Comparison of ENCODE assay signal across 24 cellular contexts in the genomic region with DNA sequence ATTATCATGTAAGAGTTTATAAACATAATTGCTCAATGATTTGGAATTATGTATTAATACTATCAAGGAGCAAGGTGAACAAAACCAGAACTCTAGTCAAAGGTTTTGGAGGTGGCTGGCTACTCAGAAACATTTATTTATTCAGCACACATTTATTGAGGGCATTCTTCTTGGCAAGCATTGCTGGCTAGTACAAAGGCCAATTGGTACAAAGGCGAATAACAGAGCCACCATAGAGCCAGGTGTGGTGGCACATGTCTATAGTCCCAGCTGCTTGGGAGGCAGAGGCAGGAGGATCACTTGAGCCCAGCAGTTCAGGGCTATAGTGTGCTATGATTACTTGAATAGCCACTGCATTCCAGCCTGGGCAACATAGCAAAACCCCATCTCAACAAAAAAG.
"Had no signal": no experiment of that assay in that cellular context is flagged by ENCODE, and none has a peak within 500 bp of the region (broad histone marks: within the 10 kb centered on the region; RNA-seq: fewer than 3 reads in every experiment).

No MANE protein-coding gene starts in this region.

- H2AFZ ChIP-seq: neural progenitor cell, parathyroid adenoma had no signal

- ATAC-seq: effector memory CD8-positive, alpha-beta T cell; left cardiac atrium; left ventricle myocardium superior; natural killer cell treated with Interleukin-12 subunit alpha and Interleukin-12 subunit beta and Interleukin-15 and Interleukin-18, amount 100 ng/mL, for 72 hours; sciatic nerve; stimulated activated effector memory CD8-positive, alpha-beta T cell treated with anti-CD3 and anti-CD28 coated beads, Interleukin-12 subunit alpha, Interleukin-12 subunit beta, amount 100 ng/mL, for 72 hours; upper lobe of right lung had no signal

- H3K4me3 ChIP-seq: esophagus squamous epithelium, lung, neural progenitor cell, stomach, testis, tibial artery, upper lobe of right lung, uterus had no signal

- H3K4me1 ChIP-seq: esophagus squamous epithelium, testis, upper lobe of right lung had no signal

- H3K9me3 ChIP-seq: esophagus squamous epithelium, stomach, testis, tibial artery, upper lobe of right lung, uterus had no signal

- H3K27ac ChIP-seq: esophagus squamous epithelium, neural progenitor cell, parathyroid adenoma, testis, tibial artery, upper lobe of right lung, uterus had no signal

- DNase-seq: cortex of kidney; effector memory CD8-positive, alpha-beta T cell; erythroblast; esophagus squamous epithelium; foreskin melanocyte; kidney; left cardiac atrium; left ventricle myocardium superior; naive B cell; stimulated activated CD4-positive, alpha-beta T cell treated with anti-CD3 and anti-CD28 coated beads, Interleukin-2, amount 100 ng/mL, for 24 hours; stimulated activated CD4-positive, alpha-beta T cell treated with anti-CD3 and anti-CD28 coated beads, Interleukin-4, amount 100 ng/mL, for 24 hours; stimulated activated naive CD4-positive, alpha-beta T cell treated with Interleukin-2 at 50 U/mL for 16 hours; stomach; testis; tibial artery; upper lobe of right lung; uterus had no signal

- H3K9ac ChIP-seq: neural progenitor cell, parathyroid adenoma had no signal

- H3K27me3 ChIP-seq: esophagus squamous epithelium, neural progenitor cell, stomach, testis, tibial artery, upper lobe of right lung, uterus had no signal

- H3K79me2 ChIP-seq: parathyroid adenoma had no signal

- H3K4me2 ChIP-seq: neural progenitor cell had no signal

- H3K36me3 ChIP-seq: esophagus squamous epithelium, neural progenitor cell, stomach, tibial artery, upper lobe of right lung, uterus had no signal

- FAIRE-seq: endometrium, kidney had no signal
